14 cellular contexts compared by ENCODE assay signal in genomic region chr1:203378529-203379271, GRCh38. TPM values are rescaled to one million over a fixed set of nuclear protein-coding genes. Genes with fewer than 3 reads are reported as not detected.
A peak's percentile ranks its signal among the peaks of the same experiment; 100 is the strongest.
DNase-seq lines count a peak whose midpoint lies in the region; ATAC-seq, FAIRE-seq and TF ChIP-seq lines count a peak whose summit lies in the region.
"Had no signal": no experiment of that assay in that cellular context is flagged by ENCODE, and none has a peak within 500 bp of the region (broad histone marks: within the 10 kb centered on the region; RNA-seq: fewer than 3 reads in every experiment).

No MANE protein-coding gene starts in this region.

- H3K4me1 ChIP-seq in subcutaneous abdominal adipose tissue (ENCODE audit: control insufficient read depth in 5 of 5, insufficient read depth in 5 of 5, low read length in 5 of 5) = peaks cover 0 to 58% (median 55%) of the 10 kb centered on the region in 5 donors

- H3K36me3 Mint-ChIP-seq in brain = no peaks in the 10 kb centered on the region
- H3K36me3 Mint-ChIP-seq: activated naive CD4-positive, alpha-beta T cell treated with anti-CD3 and anti-CD28 coated beads, Interleukin-2, amount 50 U/mL, for 24 hours had no signal

- H3K4me3 ChIP-seq in subcutaneous abdominal adipose tissue (ENCODE audit: low read depth in 1 of 5, low read length in 5 of 5) = no peak overlapping the region
- H3K4me3 ChIP-seq: PC-9 had no signal

- TF ChIP-seq CTCF in brain (conservative IDR thresholded peaks at IDR 0.05) (no peak), D721Med (IDR thresholded peaks at IDR 0.05; ENCODE audit: insufficient read depth, missing control alignments) (no peak)

- peaks cover 7% of the 10 kb centered on the region for H3K27me3 Mint-ChIP-seq in brain

- H3K27ac ChIP-seq in subcutaneous abdominal adipose tissue (ENCODE audit: low read depth, low read length) = peak overlapping the region; percentile 40
- H3K27ac ChIP-seq: PC-9 had no signal

- intact Hi-C loops in left ventricle myocardium superior (cut with micrococcal nuclease) = no loop called here

- peaks cover 0 to 8% (median 2%) of the 10 kb centered on the region in 5 experiments for H3K9me3 Mint-ChIP-seq in brain
- H3K9me3 Mint-ChIP-seq: activated naive CD4-positive, alpha-beta T cell treated with anti-CD3 and anti-CD28 coated beads, Interleukin-2, amount 50 U/mL, for 24 hours had no signal

- H3K36me3 ChIP-seq in subcutaneous abdominal adipose tissue (ENCODE audit: control insufficient read depth in 5 of 5, insufficient read depth in 5 of 5, low read length in 5 of 5) = peaks cover 4 to 7% (median 6%) of the 10 kb centered on the region in 5 donors

- FAIRE-seq in D721Med (lab: Jason Lieb, UNC) = no peak

- peak; percentile 42 for DNase-seq in HCEC 1CT
- DNase-seq in left ventricle myocardium superior = no peak
- no peak for DNase-seq in activated CD4-positive, CD25-positive, alpha-beta regulatory T cell (lab: John Stamatoyannopoulos, UW)
- DNase-seq in D721Med (ENCODE audit: insufficient read length, low spot score) = no peak
- no peak for DNase-seq in activated T-cell treated with anti-CD3 and anti-CD28 coated beads for 4 hours
- DNase-seq: GDM1; Kasumi-1; PC-9; stimulated activated CD4-positive, alpha-beta T cell treated with anti-CD3 and anti-CD28 coated beads, Interleukin-15, amount 100 ng/mL, for 24 hours; stimulated activated CD8-positive, alpha-beta memory T cell treated with anti-CD3 and anti-CD28 coated beads, Interleukin-4, amount 100 ng/mL, for 48 hours had no signal

- peak overlapping the region in 1 of 5 experiments; percentile 30 for H3K4me3 Mint-ChIP-seq in brain
- H3K4me3 Mint-ChIP-seq: activated naive CD4-positive, alpha-beta T cell treated with anti-CD3 and anti-CD28 coated beads, Interleukin-2, amount 50 U/mL, for 24 hours had no signal

- peaks cover 22% of the 10 kb centered on the region for H3K4me1 Mint-ChIP-seq in brain
- H3K4me1 Mint-ChIP-seq: activated naive CD4-positive, alpha-beta T cell treated with anti-CD3 and anti-CD28 coated beads, Interleukin-2, amount 50 U/mL, for 24 hours had no signal

- ATAC-seq in left ventricle myocardium superior (peak; percentile 61), GM18502 (IDR thresholded peaks at IDR 0.05; ENCODE audit: poor library complexity, unreplicated experiment) (no peak)

- no peaks in the 10 kb centered on the region for H3K27me3 ChIP-seq in subcutaneous abdominal adipose tissue (ENCODE audit: control insufficient read depth in 5 of 5, insufficient read depth in 4 of 5, low read length in 5 of 5)

- peak overlapping the region in 4 of 5 experiments; percentile 24 to 97 (median 70) for H3K27ac Mint-ChIP-seq in brain
- H3K27ac Mint-ChIP-seq: activated naive CD4-positive, alpha-beta T cell treated with anti-CD3 and anti-CD28 coated beads, Interleukin-2, amount 50 U/mL, for 24 hours had no signal

- peak overlapping the region in 1 of 5 donors; percentile 66 for H3K9ac ChIP-seq in subcutaneous abdominal adipose tissue (ENCODE audit: low read length in 5 of 5)

- no peaks in the 10 kb centered on the region for H3K9me3 ChIP-seq in subcutaneous abdominal adipose tissue (ENCODE audit: control insufficient read depth in 5 of 5, low read length in 5 of 5)

RNA-seq across cellular contexts. Expression of gene FMOD, which starts 27.8 kb away (rescaled TPM):
- 7.9 TPM for polyA plus RNA-seq in brain (ENCODE audit: insufficient read depth, low read depth, low replicate concordance)
- total RNA-seq in left ventricle myocardium superior = 9.6 TPM
- total RNA-seq: PC-9 had no signal
